In genomic region chr16:66190411-66190810, GRCh38 we compare ENCODE assay signal across 1 cellular context.
TF ChIP-seq lines count a peak whose summit lies in the region.

No MANE protein-coding gene starts in this region.

TF ChIP-seq in IMR-90, 13 proteins besides CTCF, POLR2A, EP300 and RAD21:
- no peak for TF ChIP-seq BHLHE40 (IDR thresholded peaks at IDR 0.05; ENCODE audit: low read depth, low read length)
